Comparison of ENCODE assay signal across 21 cellular contexts in the genomic region with DNA sequence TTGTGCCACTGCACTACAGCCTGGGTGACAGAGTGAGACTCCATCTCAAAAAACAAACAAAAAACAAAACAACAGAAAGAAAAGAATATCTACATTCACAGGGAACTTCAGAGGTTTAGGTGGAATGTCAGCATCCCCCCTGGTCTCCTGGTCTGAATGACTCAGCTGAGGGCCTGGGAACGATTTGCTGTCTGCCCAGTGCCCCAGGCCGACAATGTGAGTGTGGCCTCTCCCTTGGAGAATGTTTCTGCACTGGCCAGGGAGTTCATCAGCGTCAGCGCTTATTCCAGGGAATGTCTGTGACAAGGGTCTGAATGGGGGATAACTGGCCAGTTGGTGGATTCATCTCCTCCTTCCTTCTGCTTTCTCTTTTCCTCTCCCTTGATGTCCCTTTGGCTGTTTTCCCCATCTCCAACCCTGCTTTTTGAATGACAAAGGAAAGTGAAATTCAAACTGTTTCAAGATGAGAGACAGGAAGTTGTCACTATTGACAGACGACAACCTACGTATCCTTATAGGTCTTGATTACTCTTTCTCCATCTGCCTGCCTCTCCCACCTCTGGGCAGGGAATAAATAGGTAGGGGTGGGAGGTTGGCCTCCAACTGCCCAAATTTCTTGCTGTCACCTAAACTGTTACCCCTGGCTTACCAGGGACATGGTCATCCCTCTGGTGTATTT.
DNase-seq lines count a peak whose midpoint lies in the region; ATAC-seq and TF ChIP-seq lines count a peak whose summit lies in the region.
"Had no signal": no experiment of that assay in that cellular context is flagged by ENCODE, and none has a peak within 500 bp of the region (broad histone marks: within the 10 kb centered on the region; RNA-seq: fewer than 3 reads in every experiment).

No MANE protein-coding gene starts in this region.

- H3K9me3 Mint-ChIP-seq in neural crest cell = no peaks in the 10 kb centered on the region
- no peaks in the 10 kb centered on the region for H3K9me3 Mint-ChIP-seq in stimulated activated naive B cell treated with anti-CD40 and anti-IgM and Interleukin-4, amounts not matched to agents 10 μg/mL and 1 μg/mL and 100 μg/mL, for 72 hours
- H3K9me3 Mint-ChIP-seq: immature natural killer cell had no signal

- in situ Hi-C loops in astrocyte of the spinal cord (cut with HindIII; ENCODE audit: low sequenced_read_pairs) = no loop called here

- peak overlapping the region; percentile 95 for H3K27ac Mint-ChIP-seq in neural crest cell (ENCODE audit: unreplicated experiment)
- no peak overlapping the region for H3K27ac Mint-ChIP-seq in stimulated activated naive B cell treated with anti-CD40 and anti-IgM and Interleukin-4, amounts not matched to agents 10 μg/mL and 1 μg/mL and 100 μg/mL, for 72 hours
- H3K27ac Mint-ChIP-seq: immature natural killer cell; naive thymus-derived CD8-positive, alpha-beta T cell had no signal

- H3K4me3 Mint-ChIP-seq in neural crest cell = no peak overlapping the region
- no peak overlapping the region for H3K4me3 Mint-ChIP-seq in stimulated activated naive B cell treated with anti-CD40 and anti-IgM and Interleukin-4, amounts not matched to agents 10 μg/mL and 1 μg/mL and 100 μg/mL, for 72 hours
- H3K4me3 Mint-ChIP-seq: activated naive CD4-positive, alpha-beta T cell treated with anti-CD3 and anti-CD28 coated beads, Interleukin-2, amount 10 ng/mL, durations not matched to agents 7 days and 5 days; immature natural killer cell; naive thymus-derived CD8-positive, alpha-beta T cell had no signal

- no peak for ATAC-seq in GM19467 (IDR thresholded peaks at IDR 0.05; ENCODE audit: unreplicated experiment)
- no peak for ATAC-seq in stimulated activated naive B cell treated with anti-CD40 and anti-IgM and Interleukin-4, amounts not matched to agents 10 μg/mL and 1 μg/mL and 100 μg/mL, for 72 hours (replicated peaks)
- ATAC-seq: lower lobe of right lung; naive thymus-derived CD8-positive, alpha-beta T cell had no signal

- H3K4me3 ChIP-seq in astrocyte of the spinal cord (ENCODE audit: low read depth, low read length) = no peak overlapping the region
- H3K4me3 ChIP-seq: BLaER1, lower lobe of right lung, SJSA1, upper lobe of left lung had no signal

- DNase-seq in ELR (ENCODE audit: low read depth) = peak; percentile 41
- peak; percentile 57 for DNase-seq in HT1080 (ENCODE audit: low read depth)
- peak; percentile 37 for DNase-seq in astrocyte of the spinal cord (ENCODE audit: low read depth, low spot score)
- DNase-seq in neural crest cell (ENCODE audit: low read depth, low spot score) = no peak
- no peak for DNase-seq in activated gamma-delta T cell (lab: John Stamatoyannopoulos, UW)
- no peak for DNase-seq in stimulated activated naive B cell treated with anti-CD40 and anti-IgM and Interleukin-4, amounts not matched to agents 10 μg/mL and 1 μg/mL and 100 μg/mL, for 72 hours
- DNase-seq in midbrain (lab: John Stamatoyannopoulos, UW) = no peak
- DNase-seq: activated CD4-positive, alpha-beta T cell treated with anti-CD3 and anti-CD28 coated beads for 48 hours; activated CD8-positive, alpha-beta memory T cell treated with anti-CD3 and anti-CD28 coated beads, Interleukin-2, amount 50 U/mL, for 4 hours; activated naive CD4-positive, alpha-beta T cell treated with anti-CD3 and anti-CD28 coated beads, Interleukin-2, amount 10 ng/mL, durations not matched to agents 7 days and 5 days; immature natural killer cell; lower lobe of right lung; naive thymus-derived CD8-positive, alpha-beta T cell; NCI-H187 treated with DMSO at 0.1 percent for 48 hours; NCI-H526; stimulated activated naive CD4-positive, alpha-beta T cell treated with Interleukin-2 at 50 U/mL for 16 hours; T1000; upper lobe of left lung had no signal

- no peaks in the 10 kb centered on the region for H3K27me3 Mint-ChIP-seq in neural crest cell (ENCODE audit: low read depth)
- no peaks in the 10 kb centered on the region for H3K27me3 Mint-ChIP-seq in stimulated activated naive B cell treated with anti-CD40 and anti-IgM and Interleukin-4, amounts not matched to agents 10 μg/mL and 1 μg/mL and 100 μg/mL, for 72 hours
- H3K27me3 Mint-ChIP-seq: activated naive CD4-positive, alpha-beta T cell treated with anti-CD3 and anti-CD28 coated beads, Interleukin-2, amount 10 ng/mL, durations not matched to agents 7 days and 5 days had no signal

- no peaks in the 10 kb centered on the region for H3K36me3 Mint-ChIP-seq in neural crest cell (ENCODE audit: low read depth)
- peaks cover 0 to 6% of the 10 kb centered on the region in 2 donors for H3K36me3 Mint-ChIP-seq in stimulated activated naive B cell treated with anti-CD40 and anti-IgM and Interleukin-4, amounts not matched to agents 10 μg/mL and 1 μg/mL and 100 μg/mL, for 72 hours
- H3K36me3 Mint-ChIP-seq: activated naive CD4-positive, alpha-beta T cell treated with anti-CD3 and anti-CD28 coated beads, Interleukin-2, amount 10 ng/mL, durations not matched to agents 7 days and 5 days; immature natural killer cell; naive thymus-derived CD8-positive, alpha-beta T cell had no signal

- peaks cover 6% of the 10 kb centered on the region for H3K4me1 Mint-ChIP-seq in neural crest cell
- no peaks in the 10 kb centered on the region for H3K4me1 Mint-ChIP-seq in stimulated activated naive B cell treated with anti-CD40 and anti-IgM and Interleukin-4, amounts not matched to agents 10 μg/mL and 1 μg/mL and 100 μg/mL, for 72 hours
- H3K4me1 Mint-ChIP-seq: immature natural killer cell; naive thymus-derived CD8-positive, alpha-beta T cell had no signal

- TF ChIP-seq CTCF in astrocyte of the spinal cord (IDR thresholded peaks at IDR 0.05; ENCODE audit: low read depth, low read length) = no peak
- TF ChIP-seq CTCF in neural crest cell (conservative IDR thresholded peaks at IDR 0.05) = no peak

Comparison
In these comparisons a context has a peak if more than half of its experiments do, and no peak if none do; other contexts are left out.
1. DNase-seq: peak in ELR (single experiment), HT1080 (single experiment) and astrocyte of the spinal cord (single experiment); none in neural crest cell (single experiment), activated gamma-delta T cell (single experiment), stimulated activated naive B cell treated with anti-CD40 and anti-IgM and Interleukin-4, amounts not matched to agents 10 μg/mL and 1 μg/mL and 100 μg/mL, for 72 hours (single experiment) and midbrain (single experiment).